Comparison of ENCODE assay signal across 23 cellular contexts in the genomic region with DNA sequence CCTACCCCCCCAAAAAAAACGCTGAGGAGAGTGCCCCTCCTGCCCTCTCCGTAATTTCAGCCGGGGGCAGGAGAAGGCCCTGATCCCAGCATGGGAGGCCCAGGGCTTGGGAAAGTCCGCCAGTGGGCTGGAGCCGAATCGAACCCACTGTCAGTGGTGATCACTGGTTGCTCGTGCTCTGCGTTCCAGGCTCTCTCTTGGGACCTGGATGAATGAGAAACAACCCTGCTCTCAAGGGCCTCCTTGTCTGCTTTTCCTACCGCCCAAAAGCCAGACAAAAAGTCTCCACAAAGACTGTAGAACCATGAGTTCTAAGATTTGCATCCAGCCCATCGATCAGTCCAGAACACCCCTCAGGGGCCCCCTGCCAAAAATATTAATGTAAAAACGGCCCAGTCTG. TPM values are rescaled to one million over a fixed set of nuclear protein-coding genes. Genes with fewer than 3 reads are reported as not detected.
DNase-seq lines count a peak whose midpoint lies in the region; TF ChIP-seq lines count a peak whose summit lies in the region.
"Had no signal": no experiment of that assay in that cellular context is flagged by ENCODE, and none has a peak within 500 bp of the region (broad histone marks: within the 10 kb centered on the region; RNA-seq: fewer than 3 reads in every experiment).

No MANE protein-coding gene starts in this region.

- H3K9me3 ChIP-seq in left ventricle myocardium inferior (replicated peaks) (no peaks in the 10 kb centered on the region), esophagus muscularis mucosa (no peaks in the 10 kb centered on the region), tibial nerve (no peaks in the 10 kb centered on the region), prostate gland (no peaks in the 10 kb centered on the region)
- H3K9me3 ChIP-seq: BE2C, SJSA1 had no signal

- DNase-seq in left ventricle myocardium inferior (no peak), cardiac septum (ENCODE audit: low spot score) (no peak), esophagus muscularis mucosa (ENCODE audit: extremely low spot score) (no peak), osteocyte (ENCODE audit: extremely low spot score, unreplicated experiment) (no peak), tibial nerve (ENCODE audit: low spot score in 2 of 2) (no peak), Calu3 (no peak), prostate gland (ENCODE audit: low spot score) (no peak), islet precursor cell (no peak)
- DNase-seq: CD8-positive, alpha-beta memory T cell; DMS153; KBM-7; NCI-H1105 treated with DMSO at 0.1 percent for 48 hours; NCI-H2029 treated with DMSO at 0.1 percent for 48 hours; NCI-H446 treated with DMSO at 0.1 percent for 48 hours; NCI-H526; NCI-H82; NK-92 treated with Interleukin-12 subunit alpha and Interleukin-12 subunit beta, amount 100 ng/mL, for 24 hours; PC-9; Right ventricle myocardium superior had no signal

- H3K4me3 Mint-ChIP-seq in osteocyte (ENCODE audit: unreplicated experiment) (no peak overlapping the region), Calu3 (ENCODE audit: low read depth, unreplicated experiment) (no peak overlapping the region)
- H3K4me3 Mint-ChIP-seq: CD14-positive monocyte; CD8-positive, alpha-beta memory T cell had no signal

- TF ChIP-seq POLR2A in esophagus muscularis mucosa (IDR thresholded peaks at IDR 0.05; ENCODE audit: low read depth) (no peak), tibial nerve (IDR thresholded peaks at IDR 0.05) (no peak), prostate gland (IDR thresholded peaks at IDR 0.05) (no peak)

- H3K9me3 Mint-ChIP-seq in osteocyte (ENCODE audit: unreplicated experiment) (no peaks in the 10 kb centered on the region), Calu3 (ENCODE audit: low read depth, unreplicated experiment) (no peaks in the 10 kb centered on the region)
- H3K9me3 Mint-ChIP-seq: CD14-positive monocyte; CD8-positive, alpha-beta memory T cell had no signal

- TF ChIP-seq CTCF in left ventricle myocardium inferior (IDR thresholded peaks at IDR 0.05; ENCODE audit: borderline replicate concordance): no peak
- no peak for TF ChIP-seq CTCF in esophagus muscularis mucosa (IDR thresholded peaks at IDR 0.05)
- TF ChIP-seq CTCF in osteocyte (IDR thresholded peaks at IDR 0.05): no peak
- TF ChIP-seq CTCF in tibial nerve (IDR thresholded peaks at IDR 0.05): no peak
- no peak for TF ChIP-seq CTCF in Calu3 (IDR thresholded peaks at IDR 0.05; ENCODE audit: unreplicated experiment)
- no peak for TF ChIP-seq CTCF in prostate gland (IDR thresholded peaks at IDR 0.05)

- TF ChIP-seq EP300 in esophagus muscularis mucosa (IDR thresholded peaks at IDR 0.05) (no peak), tibial nerve (IDR thresholded peaks at IDR 0.05) (no peak)

- CTCF ChIA-PET in Calu3 (lab: Charles Lee): interaction anchor here (0.6 to 2.9 kb wide), 5 partner anchors 10 to 231 kb away, joined by 3 to 10 read pairs (median 5); no protein-coding TSS in a partner anchor

- H3K4me1 ChIP-seq in left ventricle myocardium inferior: peaks cover 97% of the 10 kb centered on the region
- peaks cover 57 to 93% (median 68%) of the 10 kb centered on the region in 4 donors for H3K4me1 ChIP-seq in esophagus muscularis mucosa
- peaks cover 0 to 81% (median 35%) of the 10 kb centered on the region in 4 donors for H3K4me1 ChIP-seq in tibial nerve
- no peaks in the 10 kb centered on the region for H3K4me1 ChIP-seq in prostate gland (replicated peaks)
- H3K4me1 ChIP-seq: SJSA1 had no signal

- H3K27ac Mint-ChIP-seq in osteocyte (ENCODE audit: unreplicated experiment): peak overlapping the region; percentile 41
- no peak overlapping the region for H3K27ac Mint-ChIP-seq in Calu3 (ENCODE audit: unreplicated experiment)
- H3K27ac Mint-ChIP-seq: CD14-positive monocyte; CD8-positive, alpha-beta memory T cell had no signal

- H3K27me3 ChIP-seq in left ventricle myocardium inferior (ENCODE audit: low read depth): no peaks in the 10 kb centered on the region
- H3K27me3 ChIP-seq in esophagus muscularis mucosa: no peaks in the 10 kb centered on the region
- no peaks in the 10 kb centered on the region for H3K27me3 ChIP-seq in tibial nerve
- H3K27me3 ChIP-seq in prostate gland (replicated peaks; ENCODE audit: insufficient read depth): no peaks in the 10 kb centered on the region
- H3K27me3 ChIP-seq: BE2C, SJSA1 had no signal

- H3K36me3 Mint-ChIP-seq in osteocyte (ENCODE audit: unreplicated experiment) (peaks cover 3% of the 10 kb centered on the region), Calu3 (ENCODE audit: insufficient read depth, unreplicated experiment) (no peaks in the 10 kb centered on the region)
- H3K36me3 Mint-ChIP-seq: CD14-positive monocyte; CD8-positive, alpha-beta memory T cell had no signal

- no peak overlapping the region for H3K4me3 ChIP-seq in left ventricle myocardium inferior
- H3K4me3 ChIP-seq in esophagus muscularis mucosa: no peak overlapping the region
- no peak overlapping the region for H3K4me3 ChIP-seq in tibial nerve
- H3K4me3 ChIP-seq in prostate gland: no peak overlapping the region
- H3K4me3 ChIP-seq: PC-9, SJSA1 had no signal

- intact Hi-C loops in left ventricle myocardium inferior (cut with micrococcal nuclease): no loop called here
- intact Hi-C loops in cardiac septum (cut with DNase I): no loop called here
- intact Hi-C loops in esophagus muscularis mucosa (cut with DNase I): no loop called here
- intact Hi-C loops in Calu3 (cut with micrococcal nuclease; ENCODE audit: unreplicated experiment): no loop called here
- intact Hi-C loops in prostate gland (cut with DNase I): no loop called here

- H3K27ac ChIP-seq in left ventricle myocardium inferior (replicated peaks): peak overlapping the region; percentile 31
- peak overlapping the region; percentile 11 to 59 (median 44) for H3K27ac ChIP-seq in esophagus muscularis mucosa (replicated peaks in 1 of 4)
- H3K27ac ChIP-seq in tibial nerve: peak overlapping the region in 3 of 4 donors; percentile 67 to 99 (median 81)
- H3K27ac ChIP-seq in prostate gland: no peak overlapping the region
- H3K27ac ChIP-seq: 22Rv1, PC-9, SJSA1 had no signal

- no TSS peak for BruUV-seq in Calu3 (replicated peaks; lab: Mats Ljungman, UMichigan)

- 60% methylated on average over 6 of the region's 11 CpGs for WGBS in esophagus muscularis mucosa
- WGBS in tibial nerve, 2 donors: 33 to 43% methylated on average over 11 of the region's 11 CpGs
- WGBS in prostate gland: 72% methylated on average over 11 of the region's 11 CpGs

- H3K27me3 Mint-ChIP-seq in osteocyte (ENCODE audit: unreplicated experiment) (no peaks in the 10 kb centered on the region), Calu3 (ENCODE audit: unreplicated experiment) (peaks cover 42% of the 10 kb centered on the region)

- H3K4me1 Mint-ChIP-seq in osteocyte (ENCODE audit: unreplicated experiment) (peaks cover 43% of the 10 kb centered on the region), Calu3 (ENCODE audit: low read depth, unreplicated experiment) (no peaks in the 10 kb centered on the region)
- H3K4me1 Mint-ChIP-seq: CD14-positive monocyte; CD8-positive, alpha-beta memory T cell had no signal

- H3K36me3 ChIP-seq in left ventricle myocardium inferior (no peaks in the 10 kb centered on the region), esophagus muscularis mucosa (peaks cover 0 to 10% (median 0%) of the 10 kb centered on the region in 4 donors), tibial nerve (no peaks in the 10 kb centered on the region), prostate gland (no peaks in the 10 kb centered on the region)
- H3K36me3 ChIP-seq: BE2C had no signal

RNA-seq across cellular contexts. Expression of a gene that starts 8.1 kb away (rescaled TPM):
- total RNA-seq in left ventricle myocardium inferior: 60.8 TPM
- 96.8 TPM for total RNA-seq in cardiac septum
- total RNA-seq in esophagus muscularis mucosa: 100 to 1,000 TPM in 2 of 4 donors, 10 to 100 TPM in 2; 58.6 to 150 (median 104) TPM
- total RNA-seq in osteocyte: 165 and 177 TPM in 2 replicates
- total RNA-seq in tibial nerve: 10 to 100 TPM; 41.0 to 80.7 (median 65.7) TPM
- 140 and 304 TPM in 2 replicates for total RNA-seq in Calu3 (2022)
- total RNA-seq in prostate gland: 100 to 1,000 TPM in 1 of 2 donors, 10 to 100 TPM in 1; 27.3 to 204 TPM

Comparison
In these comparisons a context has a peak if more than half of its experiments do, and no peak if none do; other contexts are left out.
1. H3K27ac ChIP-seq: peak in left ventricle myocardium inferior (single experiment), esophagus muscularis mucosa (4 of 4) and tibial nerve (3 of 4); none in prostate gland (0 of 2).